Comparison of ENCODE assay signal across 29 cellular contexts in genomic region chr17:2964831-2965230, GRCh38.
DNase-seq lines count a peak whose midpoint lies in the region; ATAC-seq, FAIRE-seq and TF ChIP-seq lines count a peak whose summit lies in the region.
"Had no signal": no experiment of that assay in that cellular context is flagged by ENCODE, and none has a peak within 500 bp of the region (broad histone marks: within the 10 kb centered on the region; RNA-seq: fewer than 3 reads in every experiment).

No MANE protein-coding gene starts in this region.

- DNase-seq in activated CD8-positive, alpha-beta memory T cell treated with anti-CD3 and anti-CD28 coated beads, Interleukin-2, amount 50 U/mL, for 48 hours, result peak; percentile 42
- DNase-seq in activated CD8-positive, alpha-beta memory T cell treated with anti-CD3 and anti-CD28 coated beads, Interleukin-2, amount 50 U/mL, for 4 hours, result no peak
- no peak for DNase-seq in astrocyte (ENCODE audit: low read depth)
- no peak for DNase-seq in neural progenitor cell (ENCODE audit: low spot score)
- DNase-seq in upper lobe of right lung, result peak; percentile 38
- DNase-seq in GM13977 (ENCODE audit: low spot score), result no peak
- DNase-seq in aorta, result no peak
- DNase-seq in NCI-H510A (lab: John Stamatoyannopoulos, UW), result no peak
- DNase-seq: 8988T; activated CD4-positive, alpha-beta T cell treated with anti-CD3 and anti-CD28 coated beads for 36 hours; activated CD8-positive, alpha-beta T cell treated with anti-CD3 and anti-CD28 coated beads for 36 hours; amygdala; DMS79; GDM1; GM23248; HFFc6; naive B cell; NCI-H1048; NCI-H1694; NCI-H446; occipital lobe; Right ventricle myocardium superior; uterus had no signal

- H3K4me1 Mint-ChIP-seq in astrocyte (ENCODE audit: low read depth, unreplicated experiment), result peaks cover 30% of the 10 kb centered on the region
- H3K4me1 Mint-ChIP-seq in neural progenitor cell, result peaks cover 22% of the 10 kb centered on the region
- H3K4me1 Mint-ChIP-seq: activated CD4-positive, alpha-beta T cell treated with anti-CD3 and anti-CD28 coated beads for 36 hours; naive B cell; stimulated activated memory B cell treated with anti-CD40 and anti-IgM and Interleukin-4, amounts not matched to agents 10 μg/mL and 1 μg/mL and 100 μg/mL, for 72 hours had no signal

- peaks cover 16% of the 10 kb centered on the region for H3K4me1 ChIP-seq in astrocyte (ENCODE audit: insufficient read depth, low read length)
- peaks cover 13% of the 10 kb centered on the region for H3K4me1 ChIP-seq in neural progenitor cell
- H3K4me1 ChIP-seq in upper lobe of right lung, result no peaks in the 10 kb centered on the region
- no peaks in the 10 kb centered on the region for H3K4me1 ChIP-seq in aorta (ENCODE audit: control insufficient read depth in 1 of 2, insufficient read depth in 2 of 2, low read length in 2 of 2)
- H3K4me1 ChIP-seq: uterus had no signal

- H3K9me3 ChIP-seq in astrocyte (ENCODE audit: insufficient read depth, low read depth, low read length), result no peaks in the 10 kb centered on the region
- no peaks in the 10 kb centered on the region for H3K9me3 ChIP-seq in neural progenitor cell (ENCODE audit: low read depth)
- no peaks in the 10 kb centered on the region for H3K9me3 ChIP-seq in upper lobe of right lung
- H3K9me3 ChIP-seq in aorta (ENCODE audit: control insufficient read depth, low read length), result no peaks in the 10 kb centered on the region
- H3K9me3 ChIP-seq: left lung, uterus had no signal

- no peak for TF ChIP-seq CTCF in astrocyte (IDR thresholded peaks at IDR 0.05; ENCODE audit: insufficient read depth, low read depth, low read length)
- no peak for TF ChIP-seq CTCF in neural progenitor cell (IDR thresholded peaks at IDR 0.05)
- TF ChIP-seq CTCF in upper lobe of right lung (IDR thresholded peaks at IDR 0.05), result no peak
- TF ChIP-seq CTCF in GM13977 (IDR thresholded peaks at IDR 0.05; ENCODE audit: extremely low read depth, insufficient read depth, missing control alignments), result no peak

- no peak overlapping the region for H3K4me3 Mint-ChIP-seq in astrocyte (ENCODE audit: unreplicated experiment)
- no peak overlapping the region for H3K4me3 Mint-ChIP-seq in neural progenitor cell
- H3K4me3 Mint-ChIP-seq: activated CD4-positive, alpha-beta T cell treated with anti-CD3 and anti-CD28 coated beads for 36 hours; activated CD8-positive, alpha-beta T cell treated with anti-CD3 and anti-CD28 coated beads for 36 hours; stimulated activated memory B cell treated with anti-CD40 and anti-IgM and Interleukin-4, amounts not matched to agents 10 μg/mL and 1 μg/mL and 100 μg/mL, for 72 hours; T-helper 2 cell treated with Interferon-gamma antibody and Interleukin-4, amounts not matched to agents 5 μg/mL and 100 μg/mL, for 36 hours had no signal

- intact Hi-C loops in upper lobe of right lung (cut with DNase I), result no loop called here
- intact Hi-C loops in aorta (cut with DNase I), result no loop called here

- H3K4me2 ChIP-seq in astrocyte (ENCODE audit: low read length) (no peak overlapping the region), neural progenitor cell (no peak overlapping the region)

- 92 to 96% methylated on average over 11 of the region's 11 CpGs for WGBS in aorta, 2 donors

- H2AFZ ChIP-seq in astrocyte (ENCODE audit: low read depth, low read length) (no peak overlapping the region), neural progenitor cell (replicated peaks) (peak overlapping the region; percentile 63)

- no peaks in the 10 kb centered on the region for H3K79me2 ChIP-seq in astrocyte (ENCODE audit: insufficient read depth, low read length)
- H3K79me2 ChIP-seq in neural progenitor cell (ENCODE audit: low read depth), result no peaks in the 10 kb centered on the region

- in situ Hi-C loops in GM13977 (cut with MboI; ENCODE audit: low pct_unique_long_range_greater_than_20kb, low sequenced_read_pairs, unreplicated experiment), result no loop called here

- H3K36me3 Mint-ChIP-seq in astrocyte (ENCODE audit: low read depth, unreplicated experiment) (no peaks in the 10 kb centered on the region), neural progenitor cell (no peaks in the 10 kb centered on the region)
- H3K36me3 Mint-ChIP-seq: activated naive CD4-positive, alpha-beta T cell treated with anti-CD3 and anti-CD28 coated beads, Interleukin-2, amount 50 U/mL, for 72 hours had no signal

- H3K27ac ChIP-seq in astrocyte (ENCODE audit: low read depth, low read length) (no peak overlapping the region), neural progenitor cell (no peak overlapping the region), upper lobe of right lung (no peak overlapping the region), aorta (ENCODE audit: low read depth in 1 of 2, low read length in 2 of 2) (no peak overlapping the region)
- H3K27ac ChIP-seq: GM23248, left lung, uterus had no signal

- H3K27me3 Mint-ChIP-seq in astrocyte (ENCODE audit: low read depth, unreplicated experiment), result no peaks in the 10 kb centered on the region
- H3K27me3 Mint-ChIP-seq in neural progenitor cell (ENCODE audit: insufficient read depth, low read depth), result peaks cover 32% of the 10 kb centered on the region
- H3K27me3 Mint-ChIP-seq: activated CD4-positive, alpha-beta T cell treated with anti-CD3 and anti-CD28 coated beads for 36 hours; activated CD8-positive, alpha-beta T cell treated with anti-CD3 and anti-CD28 coated beads for 36 hours; naive B cell; stimulated activated memory B cell treated with anti-CD40 and anti-IgM and Interleukin-4, amounts not matched to agents 10 μg/mL and 1 μg/mL and 100 μg/mL, for 72 hours had no signal

- H3K9ac ChIP-seq in astrocyte (ENCODE audit: low read length) (no peak overlapping the region), neural progenitor cell (no peak overlapping the region)
- H3K9ac ChIP-seq: GM23248 had no signal

- peaks cover 4% of the 10 kb centered on the region for H3F3A ChIP-seq in neural progenitor cell (ENCODE audit: low read depth)

- ATAC-seq in upper lobe of right lung (no peak), aorta (ENCODE audit: low FRiP score) (no peak)
- ATAC-seq: activated CD4-positive, alpha-beta T cell treated with anti-CD3 and anti-CD28 coated beads for 36 hours; activated CD8-positive, alpha-beta T cell treated with anti-CD3 and anti-CD28 coated beads for 36 hours; activated naive CD4-positive, alpha-beta T cell treated with anti-CD3 and anti-CD28 coated beads, Interleukin-2, amount 50 U/mL, for 72 hours; stimulated activated memory B cell treated with anti-CD40 and anti-IgM and Interleukin-4, amounts not matched to agents 10 μg/mL and 1 μg/mL and 100 μg/mL, for 72 hours had no signal

- H3K27ac Mint-ChIP-seq in astrocyte (ENCODE audit: unreplicated experiment) (peak overlapping the region; percentile 26), neural progenitor cell (no peak overlapping the region)
- H3K27ac Mint-ChIP-seq: activated CD4-positive, alpha-beta T cell treated with anti-CD3 and anti-CD28 coated beads for 36 hours; activated CD8-positive, alpha-beta T cell treated with anti-CD3 and anti-CD28 coated beads for 36 hours; activated T-helper 2 cell treated with anti-CD3 and anti-CD28 coated beads, Interferon-gamma antibody, Interleukin-2, Interleukin-4, amounts not matched to agents 10 μg/mL and 5 μg/mL and 100 μg/mL, durations not matched to agents 14 hours and 24 hours and 36 hours; stimulated activated memory B cell treated with anti-CD40 and anti-IgM and Interleukin-4, amounts not matched to agents 10 μg/mL and 1 μg/mL and 100 μg/mL, for 72 hours; T-helper 2 cell treated with Interferon-gamma antibody and Interleukin-4, amounts not matched to agents 5 μg/mL and 100 μg/mL, for 36 hours had no signal

- no peaks in the 10 kb centered on the region for H3K9me3 Mint-ChIP-seq in astrocyte (ENCODE audit: unreplicated experiment)
- H3K9me3 Mint-ChIP-seq in neural progenitor cell, result no peaks in the 10 kb centered on the region
- H3K9me3 Mint-ChIP-seq: activated CD8-positive, alpha-beta T cell treated with anti-CD3 and anti-CD28 coated beads for 36 hours; activated naive CD4-positive, alpha-beta T cell treated with anti-CD3 and anti-CD28 coated beads, Interleukin-2, amount 50 U/mL, for 72 hours; activated T-helper 2 cell treated with anti-CD3 and anti-CD28 coated beads, Interferon-gamma antibody, Interleukin-2, Interleukin-4, amounts not matched to agents 10 μg/mL and 5 μg/mL and 100 μg/mL, durations not matched to agents 14 hours and 24 hours and 36 hours; HFFc6; naive B cell; stimulated activated memory B cell treated with anti-CD40 and anti-IgM and Interleukin-4, amounts not matched to agents 10 μg/mL and 1 μg/mL and 100 μg/mL, for 72 hours; T-helper 2 cell treated with Interferon-gamma antibody and Interleukin-4, amounts not matched to agents 5 μg/mL and 100 μg/mL, for 36 hours had no signal

- peaks cover 2% of the 10 kb centered on the region for H3K27me3 ChIP-seq in astrocyte (ENCODE audit: insufficient read depth, low read length)
- H3K27me3 ChIP-seq in neural progenitor cell, result no peaks in the 10 kb centered on the region
- H3K27me3 ChIP-seq in upper lobe of right lung, result no peaks in the 10 kb centered on the region
- H3K27me3 ChIP-seq in aorta (ENCODE audit: control insufficient read depth in 1 of 2, insufficient read depth in 2 of 2, low read length in 1 of 2), result no peaks in the 10 kb centered on the region
- H3K27me3 ChIP-seq: left lung, uterus had no signal

- FAIRE-seq in astrocyte (lab: Jason Lieb, UNC), result no peak
- FAIRE-seq: islet of Langerhans had no signal

- no peaks in the 10 kb centered on the region for H4K20me1 ChIP-seq in astrocyte (ENCODE audit: insufficient read depth, low read length)
- no peaks in the 10 kb centered on the region for H4K20me1 ChIP-seq in neural progenitor cell (ENCODE audit: low read depth)

- no peak overlapping the region for H3K4me3 ChIP-seq in astrocyte (ENCODE audit: insufficient read depth, low read depth, low read length)
- no peak overlapping the region for H3K4me3 ChIP-seq in neural progenitor cell
- no peak overlapping the region for H3K4me3 ChIP-seq in upper lobe of right lung
- H3K4me3 ChIP-seq in aorta (ENCODE audit: low read length in 2 of 2), result no peak overlapping the region
- H3K4me3 ChIP-seq: GM23248, left lung, uterus had no signal

- H3K36me3 ChIP-seq in astrocyte (ENCODE audit: insufficient read depth, low read length), result no peaks in the 10 kb centered on the region
- H3K36me3 ChIP-seq in neural progenitor cell, result no peaks in the 10 kb centered on the region
- no peaks in the 10 kb centered on the region for H3K36me3 ChIP-seq in upper lobe of right lung
- no peaks in the 10 kb centered on the region for H3K36me3 ChIP-seq in aorta (ENCODE audit: control insufficient read depth in 1 of 2, insufficient read depth in 2 of 2, low read length in 1 of 2)
- H3K36me3 ChIP-seq: uterus had no signal

Comparison
In these comparisons a context has a peak if more than half of its experiments do, and no peak if none do; other contexts are left out.
1. DNase-seq: peak in activated CD8-positive, alpha-beta memory T cell treated with anti-CD3 and anti-CD28 coated beads, Interleukin-2, amount 50 U/mL, for 48 hours (single experiment) and upper lobe of right lung (single experiment); none in activated CD8-positive, alpha-beta memory T cell treated with anti-CD3 and anti-CD28 coated beads, Interleukin-2, amount 50 U/mL, for 4 hours (single experiment), astrocyte (single experiment), neural progenitor cell (single experiment), GM13977 (single experiment), aorta (0 of 2) and NCI-H510A (single experiment).